Comparison of ENCODE assay signal across 16 cellular contexts in the genomic region with DNA sequence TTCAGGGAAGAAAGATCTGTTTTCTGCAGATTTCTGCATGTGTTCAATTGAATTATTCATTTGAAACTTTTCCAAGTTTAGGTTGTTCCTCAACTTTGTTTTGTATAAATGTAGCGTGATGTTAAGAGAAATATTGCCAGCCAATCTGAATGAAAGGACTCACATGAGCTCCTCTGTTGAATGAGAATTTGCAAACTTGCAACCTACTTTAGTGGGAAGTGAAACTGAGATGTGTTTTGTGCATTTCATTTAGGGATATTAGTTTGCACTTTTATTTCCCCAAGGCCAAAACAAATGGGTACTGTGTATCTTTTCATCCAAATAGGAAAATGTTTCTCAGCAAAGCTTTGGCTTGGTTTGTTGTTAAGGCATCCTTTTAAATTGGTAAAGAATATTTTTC.
DNase-seq lines count a peak whose midpoint lies in the region; ATAC-seq and TF ChIP-seq lines count a peak whose summit lies in the region.
"Had no signal": no experiment of that assay in that cellular context is flagged by ENCODE, and none has a peak within 500 bp of the region (broad histone marks: within the 10 kb centered on the region; RNA-seq: fewer than 3 reads in every experiment).

No MANE protein-coding gene starts in this region.

- no peak overlapping the region for H3K27ac Mint-ChIP-seq in naive thymus-derived CD4-positive, alpha-beta T cell
- H3K27ac Mint-ChIP-seq: CD4-positive, alpha-beta T cell had no signal

- WGBS in sigmoid colon, 2 donors, result 59 to 90% methylated on average over 1 of the region's 1 CpG

- H3K9me2 ChIP-seq in MM.1S (replicated peaks; ENCODE audit: insufficient read depth, low read length), result no peaks in the 10 kb centered on the region

- CTCF ChIA-PET in naive thymus-derived CD4-positive, alpha-beta T cell (lab: Charles Lee), result interaction anchor here (1.2 to 2.1 kb wide), 2 partner anchors 423 to 426 kb away, joined by 3 to 9 read pairs; no protein-coding TSS in a partner anchor

- no peak for TF ChIP-seq EP300 in sigmoid colon (IDR thresholded peaks at IDR 0.05)

- H3K4me1 ChIP-seq in MM.1S (ENCODE audit: low read length) (peaks cover 11% of the 10 kb centered on the region), sigmoid colon (no peaks in the 10 kb centered on the region)
- no peaks in the 10 kb centered on the region for H3K4me1 ChIP-seq in naive thymus-derived CD4-positive, alpha-beta T cell (ENCODE audit: control insufficient read depth in 2 of 2, insufficient read depth in 2 of 2, low read length in 2 of 2)
- H3K4me1 ChIP-seq: HAP-1 had no signal

- H3K36me3 ChIP-seq in MM.1S (replicated peaks; ENCODE audit: insufficient read depth, low read length), result no peaks in the 10 kb centered on the region
- H3K36me3 ChIP-seq in naive thymus-derived CD4-positive, alpha-beta T cell (ENCODE audit: control insufficient read depth in 2 of 3, insufficient read depth in 3 of 3, low read length in 3 of 3), result no peaks in the 10 kb centered on the region
- no peaks in the 10 kb centered on the region for H3K36me3 ChIP-seq in sigmoid colon
- H3K36me3 ChIP-seq: HAP-1, ovary had no signal

- H3K36me3 Mint-ChIP-seq in naive thymus-derived CD4-positive, alpha-beta T cell, result no peaks in the 10 kb centered on the region

- ATAC-seq in GM19035 (IDR thresholded peaks at IDR 0.05; ENCODE audit: unreplicated experiment) (peak; percentile 49), HG02610 (IDR thresholded peaks at IDR 0.05; ENCODE audit: unreplicated experiment) (peak; percentile 62)
- peak; percentile 27 for ATAC-seq in naive thymus-derived CD4-positive, alpha-beta T cell

- TF ChIP-seq CTCF in MM.1S (IDR thresholded peaks at IDR 0.05; ENCODE audit: low read length), result no peak
- no peak for TF ChIP-seq CTCF in sigmoid colon (IDR thresholded peaks at IDR 0.05)

- H3K27ac ChIP-seq in MM.1S (ENCODE audit: low read length) (peak overlapping the region; percentile 1; the same call in 1 of the 2 replicates), sigmoid colon (no peak overlapping the region)
- no peak overlapping the region for H3K27ac ChIP-seq in naive thymus-derived CD4-positive, alpha-beta T cell (ENCODE audit: low read depth, low read length)
- H3K27ac ChIP-seq: ovary, SK-N-MC, VCaP had no signal

- H3K9me3 ChIP-seq in MM.1S (replicated peaks; ENCODE audit: insufficient read depth, low read length), result no peaks in the 10 kb centered on the region
- H3K9me3 ChIP-seq in naive thymus-derived CD4-positive, alpha-beta T cell (ENCODE audit: control insufficient read depth in 2 of 3, low read length in 3 of 3), result no peaks in the 10 kb centered on the region
- peaks cover 0 to 2% (median 0%) of the 10 kb centered on the region in 4 donors for H3K9me3 ChIP-seq in sigmoid colon
- H3K9me3 ChIP-seq: HAP-1, ovary had no signal

- H3K4me1 Mint-ChIP-seq in naive thymus-derived CD4-positive, alpha-beta T cell, result no peaks in the 10 kb centered on the region
- H3K4me1 Mint-ChIP-seq: central memory CD8-positive, alpha-beta T cell had no signal

- POLR2A ChIA-PET in naive thymus-derived CD4-positive, alpha-beta T cell (lab: Charles Lee), result no interaction called here

- H2AFZ ChIP-seq in MM.1S (ENCODE audit: low read length), result peak overlapping the region; percentile 30; the same call in 1 of the 2 replicates

- peaks cover 0 to 4% (median 0%) of the 10 kb centered on the region in 5 donors for H3K27me3 Mint-ChIP-seq in naive thymus-derived CD4-positive, alpha-beta T cell
- H3K27me3 Mint-ChIP-seq: CD4-positive, alpha-beta T cell; central memory CD8-positive, alpha-beta T cell had no signal

- intact Hi-C loops in naive thymus-derived CD4-positive, alpha-beta T cell (cut with micrococcal nuclease), result loop anchor here (1.0 to 10.0 kb wide), 9 partner anchors 179 to 1503 kb away; a partner anchor contains a TSS
- intact Hi-C loops in sigmoid colon (cut with DNase I), result no loop called here

- no peaks in the 10 kb centered on the region for H4K20me1 ChIP-seq in MM.1S (ENCODE audit: insufficient read depth, low read length)

- no peaks in the 10 kb centered on the region for H3F3A ChIP-seq in MM.1S (ENCODE audit: insufficient read depth, low read length)

- H3K4me2 ChIP-seq in MM.1S (ENCODE audit: low read depth, low read length), result peak overlapping the region; percentile 10; the same call in 1 of the 2 replicates

- H3K27me3 ChIP-seq in MM.1S (replicated peaks; ENCODE audit: insufficient read depth, low read length) (no peaks in the 10 kb centered on the region), sigmoid colon (no peaks in the 10 kb centered on the region)
- H3K27me3 ChIP-seq in naive thymus-derived CD4-positive, alpha-beta T cell (ENCODE audit: control insufficient read depth in 2 of 2, insufficient read depth in 2 of 2, low read length in 2 of 2), result no peaks in the 10 kb centered on the region
- H3K27me3 ChIP-seq: ovary had no signal

- H3K4me3 ChIP-seq in MM.1S (ENCODE audit: low read length) (no peak overlapping the region), sigmoid colon (no peak overlapping the region)
- no peak overlapping the region for H3K4me3 ChIP-seq in naive thymus-derived CD4-positive, alpha-beta T cell (ENCODE audit: low read length)
- H3K4me3 ChIP-seq: HAP-1, ovary, SK-N-MC had no signal

- no peak for TF ChIP-seq POLR2A in sigmoid colon (IDR thresholded peaks at IDR 0.05)

- no peaks in the 10 kb centered on the region for H3K79me2 ChIP-seq in MM.1S (ENCODE audit: low read length)

- H3K9ac ChIP-seq in MM.1S (ENCODE audit: low read length), result no peak overlapping the region

- DNase-seq in MM.1S (peak; percentile 26), sigmoid colon (no peak), NCI-H2227 treated with DMSO at 0.1 percent for 48 hours (lab: John Stamatoyannopoulos, UW) (no peak), NCI-H524 (lab: John Stamatoyannopoulos, UW) (no peak)
- DNase-seq in naive thymus-derived CD4-positive, alpha-beta T cell, result no peak
- DNase-seq: glutamatergic neuron, kidney, NCI-H1694 treated with DMSO at 0.1 percent for 48 hours, ovary had no signal

- no peaks in the 10 kb centered on the region for H3K9me3 Mint-ChIP-seq in naive thymus-derived CD4-positive, alpha-beta T cell
- H3K9me3 Mint-ChIP-seq: CD4-positive, alpha-beta T cell; central memory CD8-positive, alpha-beta T cell had no signal

- H3K4me3 Mint-ChIP-seq in naive thymus-derived CD4-positive, alpha-beta T cell, result no peak overlapping the region
- H3K4me3 Mint-ChIP-seq: CD4-positive, alpha-beta T cell; central memory CD8-positive, alpha-beta T cell had no signal
